1 cellular context compared by ENCODE assay signal in genomic region chr4:993111-994029, GRCh38.
TF ChIP-seq lines count a peak whose summit lies in the region.

Gene SLC26A1, minus strand, starts transcription at chr4:993404. Its CDS starts 1,701 bp downstream, at chr4:991703.

TF ChIP-seq in K562, 482 proteins besides CTCF, POLR2A, EP300 and RAD21 (continued from another document and continues in another):
- TF ChIP-seq ZMIZ1 (IDR thresholded peaks at IDR 0.05; ENCODE audit: low read depth in 2 of 2, low read length in 2 of 2): no peak
- TF ChIP-seq ZC3H4 (CRISPR knock-in tag; IDR thresholded peaks at IDR 0.05; ENCODE audit: borderline replicate concordance): 0 out of 2 replicates have a peak, but pooled peaks have one; percentile 16
- no peak for TF ChIP-seq ELK3 (CRISPR knock-in tag; IDR thresholded peaks at IDR 0.05)
- no peak for TF ChIP-seq ARNT (IDR thresholded peaks at IDR 0.05)
- TF ChIP-seq ZNF778 (CRISPR knock-in tag; IDR thresholded peaks at IDR 0.05): no peak
- no peak for TF ChIP-seq DEAF1 (CRISPR knock-in tag; IDR thresholded peaks at IDR 0.05)
- no peak; the same call in 1 of the 2 replicates for TF ChIP-seq SUPT5H (IDR thresholded peaks at IDR 0.05)
- peak; percentile 17; the same call in 1 of the 2 replicates for TF ChIP-seq ZNF395 (CRISPR knock-in tag; IDR thresholded peaks at IDR 0.05)
- TF ChIP-seq MGA (IDR thresholded peaks at IDR 0.05): peak; percentile 42; the same call in 1 of the 2 replicates
- TF ChIP-seq CREM (IDR thresholded peaks at IDR 0.05; ENCODE audit: low read depth): 0 out of 2 replicates have a peak, but pooled peaks have one; percentile 33
- peak; percentile 47 for TF ChIP-seq ZNF592 (IDR thresholded peaks at IDR 0.05)
- TF ChIP-seq RBFOX2 (IDR thresholded peaks at IDR 0.05; ENCODE audit: low read depth, low read length): peak; percentile 56
- TF ChIP-seq HMGXB4 (CRISPR knock-in tag; IDR thresholded peaks at IDR 0.05): 0 out of 2 replicates have a peak, but pooled peaks have one; percentile 22
- no peak for TF ChIP-seq BMI1 (IDR thresholded peaks at IDR 0.05; ENCODE audit: low read length)
- TF ChIP-seq CCAR2 (IDR thresholded peaks at IDR 0.05; ENCODE audit: low read depth, low read length): no peak
- TF ChIP-seq KLF10 (CRISPR knock-in tag; IDR thresholded peaks at IDR 0.05): no peak
- TF ChIP-seq ZNF512 (tag; IDR thresholded peaks at IDR 0.05): no peak
- no peak for TF ChIP-seq ETS2 (tag; IDR thresholded peaks at IDR 0.05; ENCODE audit: borderline replicate concordance, poor library complexity, severe bottlenecking)
- TF ChIP-seq ZNF764 (CRISPR knock-in tag; IDR thresholded peaks at IDR 0.05; ENCODE audit: low read depth): no peak
- TF ChIP-seq ZNF143 (CRISPR knock-in tag; IDR thresholded peaks at IDR 0.05): no peak
- no peak for TF ChIP-seq SREBF2 (CRISPR knock-in tag; IDR thresholded peaks at IDR 0.05)
- no peak for TF ChIP-seq TEAD2 (tag; IDR thresholded peaks at IDR 0.05)
